In genomic region chr14:49769171-49769570, GRCh38 we compare ENCODE assay signal across 8 cellular contexts. TPM values are rescaled to one million over a fixed set of nuclear protein-coding genes. Genes with fewer than 3 reads are reported as not detected.
DNase-seq lines count a peak whose midpoint lies in the region; ATAC-seq and TF ChIP-seq lines count a peak whose summit lies in the region.

No MANE protein-coding gene starts in this region.

- H3K4me3 ChIP-seq in iPS-11a (ENCODE audit: low read depth, low read length): peak overlapping the region; percentile 67

- peaks cover 11% of the 10 kb centered on the region for H3K36me3 Mint-ChIP-seq in activated T-helper 17 cell treated with anti-CD3 and anti-CD28 coated beads, Interleukin-2, amount 50 U/mL, for 72 hours (ENCODE audit: low read depth)
- H3K36me3 Mint-ChIP-seq in stimulated activated memory B cell treated with anti-CD40 and anti-IgM and Interleukin-4, amounts not matched to agents 10 μg/mL and 1 μg/mL and 100 μg/mL, for 72 hours: no peaks in the 10 kb centered on the region

- no peak for ATAC-seq in activated T-helper 17 cell treated with anti-CD3 and anti-CD28 coated beads, Interleukin-2, amount 50 U/mL, for 72 hours (replicated peaks)
- no peak for ATAC-seq in stimulated activated memory B cell treated with anti-CD40 and anti-IgM and Interleukin-4, amounts not matched to agents 10 μg/mL and 1 μg/mL and 100 μg/mL, for 72 hours
- ATAC-seq in GM19035 (IDR thresholded peaks at IDR 0.05; ENCODE audit: unreplicated experiment) (no peak), HG02970 (IDR thresholded peaks at IDR 0.05; ENCODE audit: low FRiP score, unreplicated experiment) (no peak), GM18858 (IDR thresholded peaks at IDR 0.05; ENCODE audit: unreplicated experiment) (no peak)

- no peak for TF ChIP-seq CTCF in 22Rv1 (IDR thresholded peaks at IDR 0.05)

- no peaks in the 10 kb centered on the region for H3K27me3 Mint-ChIP-seq in activated T-helper 17 cell treated with anti-CD3 and anti-CD28 coated beads, Interleukin-2, amount 50 U/mL, for 72 hours
- no peaks in the 10 kb centered on the region for H3K27me3 Mint-ChIP-seq in stimulated activated memory B cell treated with anti-CD40 and anti-IgM and Interleukin-4, amounts not matched to agents 10 μg/mL and 1 μg/mL and 100 μg/mL, for 72 hours

- peaks cover 4% of the 10 kb centered on the region for H3K4me1 Mint-ChIP-seq in activated T-helper 17 cell treated with anti-CD3 and anti-CD28 coated beads, Interleukin-2, amount 50 U/mL, for 72 hours
- peaks cover 32% of the 10 kb centered on the region for H3K4me1 Mint-ChIP-seq in stimulated activated memory B cell treated with anti-CD40 and anti-IgM and Interleukin-4, amounts not matched to agents 10 μg/mL and 1 μg/mL and 100 μg/mL, for 72 hours

- H3K9me3 Mint-ChIP-seq in activated T-helper 17 cell treated with anti-CD3 and anti-CD28 coated beads, Interleukin-2, amount 50 U/mL, for 72 hours: no peaks in the 10 kb centered on the region
- H3K9me3 Mint-ChIP-seq in stimulated activated memory B cell treated with anti-CD40 and anti-IgM and Interleukin-4, amounts not matched to agents 10 μg/mL and 1 μg/mL and 100 μg/mL, for 72 hours: no peaks in the 10 kb centered on the region

- peak overlapping the region; percentile 98 for H3K27ac Mint-ChIP-seq in activated T-helper 17 cell treated with anti-CD3 and anti-CD28 coated beads, Interleukin-2, amount 50 U/mL, for 72 hours
- H3K27ac Mint-ChIP-seq in stimulated activated memory B cell treated with anti-CD40 and anti-IgM and Interleukin-4, amounts not matched to agents 10 μg/mL and 1 μg/mL and 100 μg/mL, for 72 hours: peak overlapping the region; percentile 98

- peak overlapping the region; percentile 99 for H3K27ac ChIP-seq in 22Rv1

- peak; percentile 33 for DNase-seq in HCEC 1CT

- peak overlapping the region; percentile 91 for H3K4me3 Mint-ChIP-seq in activated T-helper 17 cell treated with anti-CD3 and anti-CD28 coated beads, Interleukin-2, amount 50 U/mL, for 72 hours
- peak overlapping the region; percentile 99 for H3K4me3 Mint-ChIP-seq in stimulated activated memory B cell treated with anti-CD40 and anti-IgM and Interleukin-4, amounts not matched to agents 10 μg/mL and 1 μg/mL and 100 μg/mL, for 72 hours

RNA-seq across cellular contexts. Expression of gene KLHDC2, which starts 1.2 kb away (rescaled TPM):
- total RNA-seq in activated T-helper 17 cell treated with anti-CD3 and anti-CD28 coated beads, Interleukin-2, amount 50 U/mL, for 72 hours: 10 to 100 TPM; 14.4 to 22.5 TPM
